In the genomic region with DNA sequence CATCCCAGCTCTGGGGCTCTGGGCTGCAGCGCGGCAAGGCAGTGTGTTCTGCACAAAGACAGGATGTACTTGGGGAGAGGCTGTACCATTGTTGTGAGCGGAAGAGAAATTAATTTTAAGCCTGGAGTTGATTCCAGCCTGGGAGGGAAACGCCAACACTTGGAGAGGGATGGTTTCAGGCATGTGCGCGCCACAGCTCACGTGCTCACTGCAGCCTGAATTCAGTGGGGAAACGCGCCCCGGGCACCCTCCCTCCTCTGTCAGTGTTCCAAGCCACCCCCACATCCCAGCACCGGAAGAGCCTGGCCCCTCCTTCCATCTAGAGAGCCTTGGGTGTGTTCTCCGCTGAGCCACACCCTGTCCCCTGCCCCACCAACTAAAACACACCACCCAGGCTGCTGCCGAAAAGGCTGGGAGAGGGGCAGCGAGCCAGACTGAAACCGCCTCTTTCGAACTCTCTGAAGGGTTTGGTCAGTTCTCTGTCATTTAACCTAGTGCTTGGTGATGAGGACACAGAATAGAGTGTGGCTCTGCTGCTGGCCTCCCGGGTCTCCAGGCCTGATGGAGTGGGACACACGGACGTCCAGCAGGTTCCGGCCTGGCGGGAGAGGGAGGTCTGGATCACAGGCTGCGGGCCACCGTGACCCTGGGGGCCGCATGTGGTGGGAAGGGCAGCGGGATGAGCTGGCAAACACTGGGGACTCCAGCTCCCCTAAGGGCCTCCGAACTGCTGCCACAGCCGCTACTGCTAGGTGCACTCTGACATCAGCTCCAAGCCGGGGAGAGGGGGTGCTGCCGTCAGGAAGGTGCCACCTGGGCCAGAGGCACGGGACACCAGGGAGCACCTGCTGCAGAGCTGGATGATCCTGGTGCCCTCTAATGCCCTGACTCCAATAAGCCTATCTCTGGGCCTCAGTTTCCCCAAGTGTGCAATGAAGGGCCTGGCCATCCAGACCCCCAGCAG, we compare ENCODE assay signal across 11 cellular contexts.
A peak's percentile ranks its signal among the peaks of the same experiment; 100 is the strongest.
DNase-seq lines count a peak whose midpoint lies in the region; ATAC-seq and TF ChIP-seq lines count a peak whose summit lies in the region.
"Had no signal": no experiment of that assay in that cellular context is flagged by ENCODE, and none has a peak within 500 bp of the region (broad histone marks: within the 10 kb centered on the region; RNA-seq: fewer than 3 reads in every experiment).

No MANE protein-coding gene starts in this region.

- CTCF ChIA-PET in Caco-2 (lab: Charles Lee): no interaction called here
- CTCF ChIA-PET in activated CD4-positive, alpha-beta T cell treated with anti-CD3 and anti-CD28 coated beads for 36 hours (lab: Charles Lee): no interaction called here
- CTCF ChIA-PET in activated naive CD4-positive, alpha-beta T cell treated with anti-CD3 and anti-CD28 coated beads, Interleukin-2, amount 10 ng/mL, durations not matched to agents 7 days and 5 days (lab: Charles Lee): no interaction called here

- H3K4me1 Mint-ChIP-seq in Caco-2 (ENCODE audit: low read depth, unreplicated experiment): no peaks in the 10 kb centered on the region
- H3K4me1 Mint-ChIP-seq in activated T-helper 2 cell treated with anti-CD3 and anti-CD28 coated beads, Interferon-gamma antibody, Interleukin-2, Interleukin-4, amounts not matched to agents 10 μg/mL and 5 μg/mL and 100 μg/mL, durations not matched to agents 14 hours and 24 hours and 36 hours (ENCODE audit: low read depth): no peaks in the 10 kb centered on the region
- H3K4me1 Mint-ChIP-seq in activated CD4-positive, alpha-beta T cell treated with anti-CD3 and anti-CD28 coated beads for 36 hours: no peaks in the 10 kb centered on the region
- no peaks in the 10 kb centered on the region for H3K4me1 Mint-ChIP-seq in activated naive CD4-positive, alpha-beta T cell treated with anti-CD3 and anti-CD28 coated beads, Interleukin-2, amount 10 ng/mL, durations not matched to agents 7 days and 5 days
- H3K4me1 Mint-ChIP-seq: CD4-positive, CD25-positive, alpha-beta regulatory T cell had no signal

- DNase-seq in Caco-2 (no peak), NCI-H69 (lab: John Stamatoyannopoulos, UW) (peak; percentile 90), fibroblast of peridontal ligament (ENCODE audit: extremely low read depth) (peak; percentile 32), occipital lobe (lab: John Stamatoyannopoulos, UW) (peak; percentile 58)
- DNase-seq in activated T-helper 2 cell treated with anti-CD3 and anti-CD28 coated beads, Interferon-gamma antibody, Interleukin-2, Interleukin-4, amounts not matched to agents 10 μg/mL and 5 μg/mL and 100 μg/mL, durations not matched to agents 14 hours and 24 hours and 36 hours (ENCODE audit: low spot score): no peak
- no peak for DNase-seq in activated CD4-positive, alpha-beta T cell treated with anti-CD3 and anti-CD28 coated beads for 36 hours
- DNase-seq in activated naive CD4-positive, alpha-beta T cell treated with anti-CD3 and anti-CD28 coated beads, Interleukin-2, amount 10 ng/mL, durations not matched to agents 7 days and 5 days: no peak
- DNase-seq: CD4-positive, CD25-positive, alpha-beta regulatory T cell; NCI-H1105 treated with DMSO at 0.1 percent for 48 hours had no signal

- no peaks in the 10 kb centered on the region for H3K27me3 ChIP-seq in Caco-2 (replicated peaks; ENCODE audit: control insufficient read depth, insufficient read depth, low read length)

- no peaks in the 10 kb centered on the region for H3K9me3 Mint-ChIP-seq in Caco-2 (ENCODE audit: unreplicated experiment)
- H3K9me3 Mint-ChIP-seq in activated T-helper 2 cell treated with anti-CD3 and anti-CD28 coated beads, Interferon-gamma antibody, Interleukin-2, Interleukin-4, amounts not matched to agents 10 μg/mL and 5 μg/mL and 100 μg/mL, durations not matched to agents 14 hours and 24 hours and 36 hours: no peaks in the 10 kb centered on the region
- no peaks in the 10 kb centered on the region for H3K9me3 Mint-ChIP-seq in activated CD4-positive, alpha-beta T cell treated with anti-CD3 and anti-CD28 coated beads for 36 hours (ENCODE audit: low read depth)
- H3K9me3 Mint-ChIP-seq in activated naive CD4-positive, alpha-beta T cell treated with anti-CD3 and anti-CD28 coated beads, Interleukin-2, amount 10 ng/mL, durations not matched to agents 7 days and 5 days: peaks cover 3% of the 10 kb centered on the region
- H3K9me3 Mint-ChIP-seq: mesothelial cell of epicardium had no signal

- no peaks in the 10 kb centered on the region for H3K36me3 ChIP-seq in Caco-2 (ENCODE audit: control insufficient read depth, insufficient read depth, low read length)

- no peak for ATAC-seq in activated CD4-positive, alpha-beta T cell treated with anti-CD3 and anti-CD28 coated beads for 36 hours
- no peak for ATAC-seq in GM21515 (IDR thresholded peaks at IDR 0.05; ENCODE audit: unreplicated experiment)

- TF ChIP-seq CTCF in Caco-2 (IDR thresholded peaks at IDR 0.05; ENCODE audit: insufficient read depth in 1 of 2, low read depth in 1 of 2, low read length in 1 of 2, severe bottlenecking in 1 of 2, unreplicated experiment in 1 of 2): no peak

- H3K27me3 Mint-ChIP-seq in Caco-2 (ENCODE audit: insufficient read depth, unreplicated experiment): no peaks in the 10 kb centered on the region
- H3K27me3 Mint-ChIP-seq in activated T-helper 2 cell treated with anti-CD3 and anti-CD28 coated beads, Interferon-gamma antibody, Interleukin-2, Interleukin-4, amounts not matched to agents 10 μg/mL and 5 μg/mL and 100 μg/mL, durations not matched to agents 14 hours and 24 hours and 36 hours (ENCODE audit: low read depth): no peaks in the 10 kb centered on the region
- peaks cover 2% of the 10 kb centered on the region for H3K27me3 Mint-ChIP-seq in activated CD4-positive, alpha-beta T cell treated with anti-CD3 and anti-CD28 coated beads for 36 hours
- no peaks in the 10 kb centered on the region for H3K27me3 Mint-ChIP-seq in activated naive CD4-positive, alpha-beta T cell treated with anti-CD3 and anti-CD28 coated beads, Interleukin-2, amount 10 ng/mL, durations not matched to agents 7 days and 5 days
- H3K27me3 Mint-ChIP-seq: CD4-positive, CD25-positive, alpha-beta regulatory T cell had no signal

- no peaks in the 10 kb centered on the region for H3K4me1 ChIP-seq in Caco-2

- H3K4me3 Mint-ChIP-seq in Caco-2 (ENCODE audit: unreplicated experiment): no peak overlapping the region
- no peak overlapping the region for H3K4me3 Mint-ChIP-seq in activated T-helper 2 cell treated with anti-CD3 and anti-CD28 coated beads, Interferon-gamma antibody, Interleukin-2, Interleukin-4, amounts not matched to agents 10 μg/mL and 5 μg/mL and 100 μg/mL, durations not matched to agents 14 hours and 24 hours and 36 hours (ENCODE audit: low read depth)
- no peak overlapping the region for H3K4me3 Mint-ChIP-seq in activated CD4-positive, alpha-beta T cell treated with anti-CD3 and anti-CD28 coated beads for 36 hours
- H3K4me3 Mint-ChIP-seq in activated naive CD4-positive, alpha-beta T cell treated with anti-CD3 and anti-CD28 coated beads, Interleukin-2, amount 10 ng/mL, durations not matched to agents 7 days and 5 days: no peak overlapping the region
- H3K4me3 Mint-ChIP-seq: CD4-positive, CD25-positive, alpha-beta regulatory T cell; mesothelial cell of epicardium had no signal

- peaks cover 10% of the 10 kb centered on the region for H3K36me3 Mint-ChIP-seq in Caco-2 (ENCODE audit: insufficient read depth, unreplicated experiment)
- no peaks in the 10 kb centered on the region for H3K36me3 Mint-ChIP-seq in activated T-helper 2 cell treated with anti-CD3 and anti-CD28 coated beads, Interferon-gamma antibody, Interleukin-2, Interleukin-4, amounts not matched to agents 10 μg/mL and 5 μg/mL and 100 μg/mL, durations not matched to agents 14 hours and 24 hours and 36 hours (ENCODE audit: low read depth)
- no peaks in the 10 kb centered on the region for H3K36me3 Mint-ChIP-seq in activated CD4-positive, alpha-beta T cell treated with anti-CD3 and anti-CD28 coated beads for 36 hours (ENCODE audit: low read depth)
- H3K36me3 Mint-ChIP-seq in activated naive CD4-positive, alpha-beta T cell treated with anti-CD3 and anti-CD28 coated beads, Interleukin-2, amount 10 ng/mL, durations not matched to agents 7 days and 5 days: no peaks in the 10 kb centered on the region
- H3K36me3 Mint-ChIP-seq: CD4-positive, CD25-positive, alpha-beta regulatory T cell; mesothelial cell of epicardium had no signal

- H3K27ac Mint-ChIP-seq in Caco-2 (ENCODE audit: unreplicated experiment): peak overlapping the region; percentile 25
- no peak overlapping the region for H3K27ac Mint-ChIP-seq in activated T-helper 2 cell treated with anti-CD3 and anti-CD28 coated beads, Interferon-gamma antibody, Interleukin-2, Interleukin-4, amounts not matched to agents 10 μg/mL and 5 μg/mL and 100 μg/mL, durations not matched to agents 14 hours and 24 hours and 36 hours
- no peak overlapping the region for H3K27ac Mint-ChIP-seq in activated CD4-positive, alpha-beta T cell treated with anti-CD3 and anti-CD28 coated beads for 36 hours
- H3K27ac Mint-ChIP-seq in activated naive CD4-positive, alpha-beta T cell treated with anti-CD3 and anti-CD28 coated beads, Interleukin-2, amount 10 ng/mL, durations not matched to agents 7 days and 5 days: no peak overlapping the region
- H3K27ac Mint-ChIP-seq: CD4-positive, CD25-positive, alpha-beta regulatory T cell; mesothelial cell of epicardium had no signal

- no peak overlapping the region for H3K4me3 ChIP-seq in Caco-2 (ENCODE audit: low read depth, low read length)

- no TSS peak for BruUV-seq in Caco-2 (replicated peaks; lab: Mats Ljungman, UMichigan)

- POLR2A ChIA-PET in Caco-2 (lab: Charles Lee): no interaction called here
- POLR2A ChIA-PET in activated CD4-positive, alpha-beta T cell treated with anti-CD3 and anti-CD28 coated beads for 36 hours (lab: Charles Lee): no interaction called here

- intact Hi-C loops in Caco-2 (cut with micrococcal nuclease; ENCODE audit: unreplicated experiment): no loop called here
- intact Hi-C loops in activated T-helper 2 cell treated with anti-CD3 and anti-CD28 coated beads, Interferon-gamma antibody, Interleukin-2, Interleukin-4, amounts not matched to agents 10 μg/mL and 5 μg/mL and 100 μg/mL, durations not matched to agents 14 hours and 24 hours and 36 hours (cut with micrococcal nuclease): no loop called here
- intact Hi-C loops in activated CD4-positive, alpha-beta T cell treated with anti-CD3 and anti-CD28 coated beads for 36 hours (cut with DNase I, micrococcal nuclease): no loop called here

- no peaks in the 10 kb centered on the region for H3K9me3 ChIP-seq in Caco-2

Comparison
In these comparisons a context has a peak if more than half of its experiments do, and no peak if none do; other contexts are left out.
1. DNase-seq: peak in NCI-H69 (single experiment), fibroblast of peridontal ligament (single experiment) and occipital lobe (single experiment); none in Caco-2 (0 of 2), activated T-helper 2 cell treated with anti-CD3 and anti-CD28 coated beads, Interferon-gamma antibody, Interleukin-2, Interleukin-4, amounts not matched to agents 10 μg/mL and 5 μg/mL and 100 μg/mL, durations not matched to agents 14 hours and 24 hours and 36 hours (single experiment), activated CD4-positive, alpha-beta T cell treated with anti-CD3 and anti-CD28 coated beads for 36 hours (single experiment) and activated naive CD4-positive, alpha-beta T cell treated with anti-CD3 and anti-CD28 coated beads, Interleukin-2, amount 10 ng/mL, durations not matched to agents 7 days and 5 days (single experiment).